Comparison of ENCODE assay signal across 8 cellular contexts in genomic region chr12:8950702-8951478, GRCh38. TPM values are rescaled to one million over a fixed set of nuclear protein-coding genes. Genes with fewer than 3 reads are reported as not detected.
A peak's percentile ranks its signal among the peaks of the same experiment; 100 is the strongest.
DNase-seq lines count a peak whose midpoint lies in the region; ATAC-seq and TF ChIP-seq lines count a peak whose summit lies in the region.

No MANE protein-coding gene starts in this region.

- H3K27ac ChIP-seq in tibial artery = peak overlapping the region; percentile 92 to 96

- peaks cover 67% of the 10 kb centered on the region for H3K4me1 Mint-ChIP-seq in activated naive CD4-positive, alpha-beta T cell treated with anti-CD3 and anti-CD28 coated beads, Interleukin-2, amount 10 ng/mL, durations not matched to agents 7 days and 5 days
- peaks cover 74% of the 10 kb centered on the region for H3K4me1 Mint-ChIP-seq in activated T-cell treated with anti-CD3 and anti-CD28 coated beads, Interleukin-2, amount 50 U/mL, for 72 hours (ENCODE audit: low read depth)

- peak overlapping the region; percentile 93 for H3K27ac Mint-ChIP-seq in activated naive CD4-positive, alpha-beta T cell treated with anti-CD3 and anti-CD28 coated beads, Interleukin-2, amount 10 ng/mL, durations not matched to agents 7 days and 5 days
- peak overlapping the region; percentile 91 for H3K27ac Mint-ChIP-seq in activated T-cell treated with anti-CD3 and anti-CD28 coated beads, Interleukin-2, amount 50 U/mL, for 72 hours

- H3K4me3 Mint-ChIP-seq in activated naive CD4-positive, alpha-beta T cell treated with anti-CD3 and anti-CD28 coated beads, Interleukin-2, amount 10 ng/mL, durations not matched to agents 7 days and 5 days = peak overlapping the region; percentile 98
- peak overlapping the region; percentile 84 to 97 for H3K4me3 Mint-ChIP-seq in activated T-cell treated with anti-CD3 and anti-CD28 coated beads, Interleukin-2, amount 50 U/mL, for 72 hours

- H3K36me3 ChIP-seq in tibial artery = peaks cover 0 to 7% (median 3%) of the 10 kb centered on the region in 3 donors

- peaks cover 10% of the 10 kb centered on the region for H3K9me3 Mint-ChIP-seq in activated naive CD4-positive, alpha-beta T cell treated with anti-CD3 and anti-CD28 coated beads, Interleukin-2, amount 10 ng/mL, durations not matched to agents 7 days and 5 days
- H3K9me3 Mint-ChIP-seq in activated T-cell treated with anti-CD3 and anti-CD28 coated beads, Interleukin-2, amount 50 U/mL, for 72 hours = peaks cover 4% of the 10 kb centered on the region in 2 donors

- intact Hi-C loops in tibial artery (cut with DNase I; ENCODE audit: low total_unique reads) = loop anchor here (10.0 kb wide), 1 partner anchor 84 kb away; no protein-coding TSS in a partner anchor

- DNase-seq in activated naive CD4-positive, alpha-beta T cell treated with anti-CD3 and anti-CD28 coated beads, Interleukin-2, amount 10 ng/mL, durations not matched to agents 7 days and 5 days = peak; percentile 36
- DNase-seq in activated naive CD4-positive, alpha-beta T cell treated with anti-CD3 and anti-CD28 coated beads, Interleukin-2, amount 50 U/mL, for 16 hours = no peak
- no peak for DNase-seq in activated T-cell treated with anti-CD3 and anti-CD28 coated beads, Interleukin-2, amount 50 U/mL, for 72 hours
- DNase-seq in islet precursor cell = peak; percentile 30
- no peak for DNase-seq in tibial artery
- no peak for DNase-seq in GM19240 (ENCODE audit: insufficient read length, low spot score)
- no peak for DNase-seq in NCI-H1105 treated with DMSO at 0.1 percent for 48 hours (lab: John Stamatoyannopoulos, UW)
- DNase-seq in AG08395 (ENCODE audit: low spot score) = no peak

- H3K27me3 ChIP-seq in tibial artery = no peaks in the 10 kb centered on the region

- peaks cover 37% of the 10 kb centered on the region for H3K36me3 Mint-ChIP-seq in activated naive CD4-positive, alpha-beta T cell treated with anti-CD3 and anti-CD28 coated beads, Interleukin-2, amount 10 ng/mL, durations not matched to agents 7 days and 5 days
- peaks cover 11 to 15% of the 10 kb centered on the region in 2 donors for H3K36me3 Mint-ChIP-seq in activated T-cell treated with anti-CD3 and anti-CD28 coated beads, Interleukin-2, amount 50 U/mL, for 72 hours (ENCODE audit: insufficient read depth in 2 of 2)

- H3K4me1 ChIP-seq in tibial artery = peaks cover 0 to 28% (median 20%) of the 10 kb centered on the region in 4 donors

- H3K9me3 ChIP-seq in tibial artery = no peaks in the 10 kb centered on the region

- H3K27me3 Mint-ChIP-seq in activated naive CD4-positive, alpha-beta T cell treated with anti-CD3 and anti-CD28 coated beads, Interleukin-2, amount 10 ng/mL, durations not matched to agents 7 days and 5 days = no peaks in the 10 kb centered on the region
- H3K27me3 Mint-ChIP-seq in activated T-cell treated with anti-CD3 and anti-CD28 coated beads, Interleukin-2, amount 50 U/mL, for 72 hours (ENCODE audit: low read depth) = no peaks in the 10 kb centered on the region

- CTCF ChIA-PET in activated naive CD4-positive, alpha-beta T cell treated with anti-CD3 and anti-CD28 coated beads, Interleukin-2, amount 10 ng/mL, durations not matched to agents 7 days and 5 days (lab: Charles Lee) = interaction anchor here (0.6 to 5.0 kb wide), 16 partner anchors 10 to 382 kb away, joined by 3 to 82 read pairs (median 5); partner anchors contain the start of gene PHC1

- no peak for ATAC-seq in activated T-cell treated with anti-CD3 and anti-CD28 coated beads, Interleukin-2, amount 50 U/mL, for 72 hours (replicated peaks in 1 of 2)

- no peak for TF ChIP-seq CTCF in tibial artery (IDR thresholded peaks at IDR 0.05)

- peak overlapping the region; percentile 67 to 83 for H3K4me3 ChIP-seq in tibial artery

RNA-seq across cellular contexts. Expression of gene M6PR, which starts 1.4 kb away (rescaled TPM):
- total RNA-seq in activated T-cell treated with anti-CD3 and anti-CD28 coated beads, Interleukin-2, amount 50 U/mL, for 72 hours = 100 to 1,000 TPM; 149 to 153 TPM

RNA-seq across cellular contexts. Expression of gene PHC1, which starts 36.6 kb away (rescaled TPM):
- 10 to 100 TPM; 16.7 to 19.7 TPM for total RNA-seq in activated T-cell treated with anti-CD3 and anti-CD28 coated beads, Interleukin-2, amount 50 U/mL, for 72 hours

RNA-seq across cellular contexts. Expression of gene KLRG1, which starts 38.5 kb away (rescaled TPM):
- 1 to 10 TPM; 2.5 to 5.5 TPM for total RNA-seq in activated T-cell treated with anti-CD3 and anti-CD28 coated beads, Interleukin-2, amount 50 U/mL, for 72 hours

Comparison
In these comparisons a context has a peak if more than half of its experiments do, and no peak if none do; other contexts are left out.
1. DNase-seq: peak in activated naive CD4-positive, alpha-beta T cell treated with anti-CD3 and anti-CD28 coated beads, Interleukin-2, amount 10 ng/mL, durations not matched to agents 7 days and 5 days (single experiment) and islet precursor cell (single experiment); none in activated naive CD4-positive, alpha-beta T cell treated with anti-CD3 and anti-CD28 coated beads, Interleukin-2, amount 50 U/mL, for 16 hours (single experiment), activated T-cell treated with anti-CD3 and anti-CD28 coated beads, Interleukin-2, amount 50 U/mL, for 72 hours (0 of 2), tibial artery (0 of 2), GM19240 (single experiment), NCI-H1105 treated with DMSO at 0.1 percent for 48 hours (single experiment) and AG08395 (single experiment).